ENCODE assay signal across 17 cellular contexts in genomic region chr12:18749381-18749957, GRCh38. TPM values are rescaled to one million over a fixed set of nuclear protein-coding genes. Genes with fewer than 3 reads are reported as not detected.
DNase-seq lines count a peak whose midpoint lies in the region; ATAC-seq and TF ChIP-seq lines count a peak whose summit lies in the region.
"Had no signal": no experiment of that assay in that cellular context is flagged by ENCODE, and none has a peak within 500 bp of the region (broad histone marks: within the 10 kb centered on the region; RNA-seq: fewer than 3 reads in every experiment).

No MANE protein-coding gene starts in this region.

- H3K9me3 ChIP-seq in SK-N-SH, result no peaks in the 10 kb centered on the region

- peaks cover 3 to 7% of the 10 kb centered on the region in 2 donors for H3K9me3 Mint-ChIP-seq in natural killer cell

- peaks cover 0 to 8% of the 10 kb centered on the region in 2 experiments; a peak in 2 of 4 replicates for H3K4me1 ChIP-seq in SK-N-SH (ENCODE audit: control insufficient read depth in 1 of 2, insufficient read depth in 2 of 2, low read depth in 1 of 2, low read length in 1 of 2)

- H3K27ac ChIP-seq in SK-N-SH (ENCODE audit: low read depth in 2 of 2, low read length in 1 of 2), result peak overlapping the region; percentile 26 to 68; a peak in 3 of 4 replicates

- H3K27me3 ChIP-seq in SK-N-SH (ENCODE audit: insufficient read depth), result no peaks in the 10 kb centered on the region

- ATAC-seq in natural killer cell (no peak), HG02981 (IDR thresholded peaks at IDR 0.05; ENCODE audit: unreplicated experiment) (no peak)
- ATAC-seq: HCT116 had no signal

- no peaks in the 10 kb centered on the region for H3K36me3 ChIP-seq in SK-N-SH (replicated peaks in 1 of 2; ENCODE audit: control insufficient read depth in 1 of 2, insufficient read depth in 2 of 2, low read length in 1 of 2)

- peaks cover 9% of the 10 kb centered on the region for H3F3A ChIP-seq in SK-N-SH (replicated peaks; ENCODE audit: insufficient read depth)

- no peak overlapping the region for H3K4me3 Mint-ChIP-seq in natural killer cell

- no peaks in the 10 kb centered on the region for H3K9me2 ChIP-seq in SK-N-SH

- H3K4me2 ChIP-seq in SK-N-SH, result no peak overlapping the region

- no peak overlapping the region for H3K9ac ChIP-seq in SK-N-SH

- POLR2A ChIA-PET in SK-N-SH (lab: Yijun Ruan, JAX), result no interaction called here

- no peaks in the 10 kb centered on the region for H3K79me2 ChIP-seq in SK-N-SH (ENCODE audit: insufficient read depth)

- no peak overlapping the region for H3K27ac Mint-ChIP-seq in natural killer cell

- H2AFZ ChIP-seq in SK-N-SH (ENCODE audit: low read depth), result no peak overlapping the region

- no peak for TF ChIP-seq RAD21 in SK-N-SH (IDR thresholded peaks at IDR 0.05; ENCODE audit: low read length)

- H3K4me1 Mint-ChIP-seq in natural killer cell, result no peaks in the 10 kb centered on the region

- TF ChIP-seq CTCF in AG09319 (IDR thresholded peaks at IDR 0.05; ENCODE audit: low read depth, low read length) (no peak), SK-N-SH (IDR thresholded peaks at IDR 0.05) (no peak), fibroblast of the aortic adventitia (IDR thresholded peaks at IDR 0.05; ENCODE audit: insufficient read depth, low read length) (no peak), natural killer cell (IDR thresholded peaks at IDR 0.05) (no peak)

- no peak overlapping the region for H3K4me3 ChIP-seq in SK-N-SH (ENCODE audit: low read depth in 2 of 2, low read length in 1 of 2)
- no peak overlapping the region for H3K4me3 ChIP-seq in fibroblast of the aortic adventitia (ENCODE audit: low read depth, low read length)

- TF ChIP-seq EP300 in SK-N-SH (IDR thresholded peaks at IDR 0.05; ENCODE audit: borderline replicate concordance in 1 of 2, low read depth in 1 of 2, low read length in 1 of 2), result no peak

- 33% methylated on average over 4 of the region's 4 CpGs for WGBS in SK-N-SH (ENCODE audit: low lambda C conversion rate)

- no peaks in the 10 kb centered on the region for H4K20me1 ChIP-seq in SK-N-SH (ENCODE audit: insufficient read depth)

- intact Hi-C loops in natural killer cell (cut with micrococcal nuclease), result no loop called here

- CTCF ChIA-PET in SK-N-SH (lab: Yijun Ruan, JAX), result no interaction called here

- DNase-seq in AG09319 (ENCODE audit: extremely low read depth, low read depth), result peak; percentile 57
- peak; percentile 37 for DNase-seq in GM04504 (ENCODE audit: low read depth)
- no peak for DNase-seq in SK-N-SH
- peak; percentile 6 for DNase-seq in fibroblast of the aortic adventitia (ENCODE audit: low read depth)
- DNase-seq in NCI-H774 (lab: John Stamatoyannopoulos, UW), result no peak
- DNase-seq in nucleus accumbens (lab: John Stamatoyannopoulos, UW), result no peak
- DNase-seq in natural killer cell, result no peak
- DNase-seq: ACHN, C1 segment of cervical spinal cord, KBM-7, NCI-H1092, NCI-H1694 treated with DMSO at 0.1 percent for 48 hours, NCI-H2171, SW 1271 had no signal

- H3K36me3 Mint-ChIP-seq in natural killer cell, result no peaks in the 10 kb centered on the region

- no peaks in the 10 kb centered on the region for H3K27me3 Mint-ChIP-seq in natural killer cell (ENCODE audit: low read depth in 2 of 2)

TF ChIP-seq in SK-N-SH, 30 proteins besides CTCF, POLR2A, EP300 and RAD21:
- TF ChIP-seq MEF2A (IDR thresholded peaks at IDR 0.05; ENCODE audit: borderline replicate concordance, low read depth), result no peak
- 0 out of 2 replicates have a peak, but pooled peaks have one; percentile 16 for TF ChIP-seq MAX (IDR thresholded peaks at IDR 0.05; ENCODE audit: low read depth)
- TF ChIP-seq REST (IDR thresholded peaks at IDR 0.05; ENCODE audit: low read depth, low read length), result peak; percentile 75; the same call in 1 of the 2 replicates
- peak; percentile 49; the same call in 1 of the 2 replicates for TF ChIP-seq TCF12 (IDR thresholded peaks at IDR 0.05)
- TF ChIP-seq RXRA (IDR thresholded peaks at IDR 0.05; ENCODE audit: borderline replicate concordance, low read depth), result no peak
- no peak for TF ChIP-seq IRF3 (IDR thresholded peaks at IDR 0.05; ENCODE audit: low read depth, low read length)
- no peak for TF ChIP-seq GABPA (IDR thresholded peaks at IDR 0.05; ENCODE audit: low read depth)
- no peak for TF ChIP-seq JUND (IDR thresholded peaks at IDR 0.05)

RNA-seq across cellular contexts. Expression of gene CAPZA3, which starts 11.6 kb away (rescaled TPM):
- not detected in 2 replicates for polyA plus RNA-seq in SK-N-SH (2012; rRNA removed)
- not detected in 2 replicates for polyA plus RNA-seq in SK-N-SH (2012; cell fraction: cytosol; rRNA removed)
- not detected in 2 replicates for polyA plus RNA-seq in SK-N-SH (2012; cell fraction: nucleus; rRNA removed)
- total RNA-seq in fibroblast of the aortic adventitia (ENCODE audit: low replicate concordance), result not detected in 2 replicates
- not detected for total RNA-seq in natural killer cell
- total RNA-seq: NCI-H460 had no signal

RNA-seq across cellular contexts. Expression of gene PLCZ1, which starts 11.7 kb away (rescaled TPM):
- 0.05 and 0.15 TPM in 2 replicates for polyA plus RNA-seq in SK-N-SH (2012; rRNA removed)
- polyA plus RNA-seq in SK-N-SH (2012; cell fraction: cytosol; rRNA removed), result 0.04 and 0.08 TPM in 2 replicates
- polyA plus RNA-seq in SK-N-SH (2012; cell fraction: nucleus; rRNA removed), result 0.38 and 0.98 TPM in 2 replicates
- total RNA-seq in fibroblast of the aortic adventitia (ENCODE audit: low replicate concordance) (0.18 TPM in 1 of 2 replicates, not detected in the other), natural killer cell (not detected)
- total RNA-seq: NCI-H460 had no signal

Comparison
In these comparisons a context has a peak if more than half of its experiments do, and no peak if none do; other contexts are left out.
1. DNase-seq: peak in AG09319 (single experiment), GM04504 (single experiment) and fibroblast of the aortic adventitia (single experiment); none in SK-N-SH (single experiment), NCI-H774 (single experiment), nucleus accumbens (0 of 56) and natural killer cell (single experiment).